21 cellular contexts compared by ENCODE assay signal in the genomic region with DNA sequence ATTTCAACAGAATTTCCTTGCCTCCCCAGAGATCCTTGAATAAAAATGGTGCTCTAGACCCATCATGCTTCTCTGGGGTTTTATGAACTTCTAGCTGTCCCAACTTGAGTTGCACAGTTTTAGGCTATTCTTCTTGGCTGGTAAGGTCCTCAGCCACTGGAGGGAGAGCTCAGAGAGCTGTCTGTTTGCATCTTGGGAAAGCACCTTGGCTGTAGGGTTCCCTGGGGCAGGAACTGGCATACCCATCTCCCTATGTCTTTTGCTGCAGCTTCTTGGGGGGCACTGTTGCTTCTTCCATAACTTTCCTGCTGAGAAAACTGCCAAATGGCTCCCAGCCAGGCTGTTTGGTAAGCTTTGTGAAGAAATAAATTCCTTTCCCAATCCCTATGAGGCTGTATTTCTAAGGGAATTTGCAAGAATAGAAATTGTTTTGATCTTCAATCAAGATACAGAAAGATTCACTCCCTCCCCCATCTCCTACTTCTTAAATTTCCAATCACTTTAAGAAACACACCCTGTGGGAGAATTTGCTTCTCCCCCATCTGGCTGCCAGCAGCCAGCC. TPM values are rescaled to one million over a fixed set of nuclear protein-coding genes. Genes with fewer than 3 reads are reported as not detected.
DNase-seq lines count a peak whose midpoint lies in the region; ATAC-seq and TF ChIP-seq lines count a peak whose summit lies in the region.
"Had no signal": no experiment of that assay in that cellular context is flagged by ENCODE, and none has a peak within 500 bp of the region (broad histone marks: within the 10 kb centered on the region; RNA-seq: fewer than 3 reads in every experiment).

No MANE protein-coding gene starts in this region.

- H3K27ac ChIP-seq in adrenal gland (no peak overlapping the region), gastroesophageal sphincter (no peak overlapping the region), testis (no peak overlapping the region)
- H3K27ac ChIP-seq: body of pancreas, pancreas, thoracic aorta had no signal

- H3K36me3 ChIP-seq in adrenal gland (replicated peaks in 1 of 2) (no peaks in the 10 kb centered on the region), gastroesophageal sphincter (no peaks in the 10 kb centered on the region), testis (ENCODE audit: low read depth, missing control alignments) (no peaks in the 10 kb centered on the region)
- H3K36me3 ChIP-seq: BE2C, pancreas, thoracic aorta had no signal

- intact Hi-C loops in adrenal gland (cut with DNase I): no loop called here
- intact Hi-C loops in testis (cut with DNase I; ENCODE audit: low total_unique reads): no loop called here

- peak; percentile 32 for ATAC-seq in gastroesophageal sphincter
- ATAC-seq: activated CD8-positive, alpha-beta memory T cell treated with anti-CD3 and anti-CD28 coated beads, Interleukin-2, amount 10 ng/mL, durations not matched to agents 7 days and 5 days; activated naive CD4-positive, alpha-beta T cell treated with anti-CD3 and anti-CD28 coated beads, Interleukin-2, amount 50 U/mL, for 72 hours; body of pancreas; K562; naive thymus-derived CD4-positive, alpha-beta T cell; pancreas had no signal

- no peaks in the 10 kb centered on the region for H3K4me1 ChIP-seq in adrenal gland (replicated peaks in 1 of 2)
- peaks cover 0 to 8% (median 0%) of the 10 kb centered on the region in 3 donors for H3K4me1 ChIP-seq in gastroesophageal sphincter
- no peaks in the 10 kb centered on the region for H3K4me1 ChIP-seq in testis
- H3K4me1 ChIP-seq: pancreas had no signal

- no peak overlapping the region for H3K4me3 ChIP-seq in adrenal gland
- H3K4me3 ChIP-seq in gastroesophageal sphincter: no peak overlapping the region
- H3K4me3 ChIP-seq in testis: no peak overlapping the region
- H3K4me3 ChIP-seq: body of pancreas, K562, pancreas, thoracic aorta had no signal

- no peak for TF ChIP-seq EP300 in gastroesophageal sphincter (IDR thresholded peaks at IDR 0.05)

- H3K9me3 ChIP-seq in adrenal gland (replicated peaks in 1 of 3) (no peaks in the 10 kb centered on the region), gastroesophageal sphincter (no peaks in the 10 kb centered on the region), testis (no peaks in the 10 kb centered on the region)
- H3K9me3 ChIP-seq: BE2C, body of pancreas, Caco-2, pancreas, thoracic aorta had no signal

- TF ChIP-seq POLR2A in adrenal gland (IDR thresholded peaks at IDR 0.05): no peak
- TF ChIP-seq POLR2A in gastroesophageal sphincter (IDR thresholded peaks at IDR 0.05): no peak
- no peak for TF ChIP-seq POLR2A in testis (IDR thresholded peaks at IDR 0.05)
- no peak for TF ChIP-seq POLR2A in erythroblast (IDR thresholded peaks at IDR 0.05; ENCODE audit: low read length)

- H3K27me3 ChIP-seq in adrenal gland (no peaks in the 10 kb centered on the region), gastroesophageal sphincter (no peaks in the 10 kb centered on the region), testis (no peaks in the 10 kb centered on the region)
- H3K27me3 ChIP-seq: BE2C, body of pancreas, pancreas had no signal

- TF ChIP-seq CTCF in adrenal gland (IDR thresholded peaks at IDR 0.05) (no peak), gastroesophageal sphincter (IDR thresholded peaks at IDR 0.05) (no peak), testis (IDR thresholded peaks at IDR 0.05) (no peak)

- DNase-seq in EH (ENCODE audit: low read depth) (peak; percentile 85), adrenal gland (peak in 4 of 7 donors; percentile 35 to 62 (median 60)), testis (peak; percentile 41), glomerular visceral epithelial cell (ENCODE audit: extremely low spot score) (no peak), NCI-H2227 treated with DMSO at 0.1 percent for 48 hours (lab: John Stamatoyannopoulos, UW) (no peak), erythroblast (lab: John Stamatoyannopoulos, UW) (no peak)
- DNase-seq: activated CD4-positive, alpha-beta T cell treated with anti-CD3 and anti-CD28 coated beads for 4 hours; activated CD8-positive, alpha-beta memory T cell treated with anti-CD3 and anti-CD28 coated beads, Interleukin-2, amount 10 ng/mL, durations not matched to agents 7 days and 5 days; BE2C; Caco-2; kidney glomerular epithelial cell; naive thymus-derived CD4-positive, alpha-beta T cell; NCI-H748 treated with DMSO at 0.1 percent for 48 hours; OCI-M1; pancreas; Right ventricle myocardium superior had no signal

RNA-seq across cellular contexts. Expression of a gene that starts 8.2 kb away (rescaled TPM):
- total RNA-seq in adrenal gland (100 to 1,000 TPM in 1 of 8 donors, 10 to 100 TPM in 7; 12.1 to 231 (median 22.6) TPM), gastroesophageal sphincter (10 to 100 TPM; 19.3 to 53.6 (median 37.9) TPM), testis (1 to 10 TPM; 5.2 to 9.5 TPM)
- polyA plus RNA-seq in adrenal gland (10 to 100 TPM; 12.1 to 19.2 (median 17.2) TPM), testis (ENCODE audit: insufficient read depth, low read depth, low replicate concordance) (26.4 TPM)
- total RNA-seq: naive thymus-derived CD4-positive, alpha-beta T cell had no signal
- polyA plus RNA-seq: naive thymus-derived CD4-positive, alpha-beta T cell had no signal

RNA-seq across cellular contexts. Expression of a gene that starts 53.8 kb away (rescaled TPM):
- total RNA-seq in adrenal gland: 100 to 1,000 TPM in 2 of 8 donors, 10 to 100 TPM in 6; 11.4 to 175 (median 52.5) TPM
- polyA plus RNA-seq in adrenal gland: 10 to 100 TPM; 16.6 to 58.8 (median 24.0) TPM
- 100 to 1,000 TPM in 3 of 4 donors, 10 to 100 TPM in 1; 74.5 to 169 (median 116) TPM for total RNA-seq in gastroesophageal sphincter
- total RNA-seq in testis: 10 to 100 TPM; 14.5 to 23.8 TPM
- 25.4 TPM for polyA plus RNA-seq in testis (ENCODE audit: insufficient read depth, low read depth, low replicate concordance)

Comparison
In these comparisons a context has a peak if more than half of its experiments do, and no peak if none do; other contexts are left out.
1. DNase-seq: peak in EH (single experiment), adrenal gland (4 of 7) and testis (single experiment); none in glomerular visceral epithelial cell (single experiment), NCI-H2227 treated with DMSO at 0.1 percent for 48 hours (single experiment) and erythroblast (0 of 2).